ENCODE assay signal across 11 cellular contexts in genomic region chr4:139814285-139815015, GRCh38.
DNase-seq lines count a peak whose midpoint lies in the region; ATAC-seq and TF ChIP-seq lines count a peak whose summit lies in the region.
"Had no signal": no experiment of that assay in that cellular context is flagged by ENCODE, and none has a peak within 500 bp of the region (broad histone marks: within the 10 kb centered on the region; RNA-seq: fewer than 3 reads in every experiment).

No MANE protein-coding gene starts in this region.

- POLR2A ChIA-PET in OCI-LY7 (lab: Charles Lee) = no interaction called here

- H3K27me3 ChIP-seq in subcutaneous abdominal adipose tissue (ENCODE audit: control insufficient read depth in 5 of 5, insufficient read depth in 4 of 5, low read length in 5 of 5) = no peaks in the 10 kb centered on the region

- CTCF ChIA-PET in OCI-LY7 (lab: Charles Lee; ENCODE audit: unreplicated experiment) = no interaction called here

- no peak for TF ChIP-seq CTCF in OCI-LY7 (conservative IDR thresholded peaks at IDR 0.05; ENCODE audit: low read length)

- no peaks in the 10 kb centered on the region for H3K9me2 ChIP-seq in OCI-LY7 (ENCODE audit: insufficient read depth, low read length)

- intact Hi-C loops in OCI-LY7 (cut with micrococcal nuclease; ENCODE audit: unreplicated experiment) = no loop called here

- ATAC-seq in activated CD4-positive, CD25-positive, alpha-beta regulatory T cell treated with anti-CD3 and anti-CD28 coated beads, Interleukin-2, amount 50 U/mL, for 24 hours = no peak
- ATAC-seq in GM21737 (IDR thresholded peaks at IDR 0.05; ENCODE audit: unreplicated experiment) = no peak

- H3K79me2 ChIP-seq in OCI-LY7 (ENCODE audit: insufficient read depth, low read depth, low read length) = no peaks in the 10 kb centered on the region

- peak overlapping the region in 1 of 5 donors; percentile 45 for H3K9ac ChIP-seq in subcutaneous abdominal adipose tissue (ENCODE audit: low read length in 5 of 5)

- BruUV-seq in OCI-LY7 (replicated peaks; lab: Mats Ljungman, UMichigan) = no TSS peak

- H3K4me1 ChIP-seq in subcutaneous abdominal adipose tissue (ENCODE audit: control insufficient read depth in 5 of 5, insufficient read depth in 5 of 5, low read length in 5 of 5) (peaks cover 2 to 32% (median 28%) of the 10 kb centered on the region in 5 donors), OCI-LY7 (ENCODE audit: insufficient read depth, low read length, poor library complexity, severe bottlenecking) (no peaks in the 10 kb centered on the region)

- H3K27ac ChIP-seq in subcutaneous abdominal adipose tissue (ENCODE audit: low read depth, low read length) = peak overlapping the region; percentile 20
- no peak overlapping the region for H3K27ac ChIP-seq in OCI-LY7 (ENCODE audit: low read depth, low read length, poor library complexity, severe bottlenecking)
- H3K27ac ChIP-seq: 22Rv1 had no signal

- no peaks in the 10 kb centered on the region for H4K20me1 ChIP-seq in OCI-LY7 (ENCODE audit: insufficient read depth, low read length)

- H3K36me3 ChIP-seq in subcutaneous abdominal adipose tissue (ENCODE audit: control insufficient read depth in 5 of 5, insufficient read depth in 5 of 5, low read length in 5 of 5) (no peaks in the 10 kb centered on the region), OCI-LY7 (ENCODE audit: insufficient read depth, low read length) (no peaks in the 10 kb centered on the region)

- no peak overlapping the region for H2AFZ ChIP-seq in OCI-LY7 (ENCODE audit: low read length)

- no peak overlapping the region for H3K4me2 ChIP-seq in OCI-LY7 (ENCODE audit: low read length)

- peaks cover 3 to 8% (median 4%) of the 10 kb centered on the region in 5 donors for H3K9me3 ChIP-seq in subcutaneous abdominal adipose tissue (ENCODE audit: control insufficient read depth in 5 of 5, low read length in 5 of 5)
- no peaks in the 10 kb centered on the region for H3K9me3 ChIP-seq in OCI-LY7 (ENCODE audit: low read length)

- peak; percentile 6 for DNase-seq in DMS 273 (lab: John Stamatoyannopoulos, UW; ENCODE audit: unreplicated experiment)
- DNase-seq in DMS 273 treated with DMSO at 0.1 percent for 48 hours (lab: John Stamatoyannopoulos, UW) = no peak
- peak; percentile 87 for DNase-seq in amniotic epithelial cell (ENCODE audit: low read depth)
- peak; percentile 67 for DNase-seq in iris pigment epithelial cell (ENCODE audit: low read depth)
- DNase-seq in OCI-LY7 (ENCODE audit: low spot score) = no peak
- DNase-seq: amygdala, NCI-H1694 had no signal

- peak overlapping the region in 1 of 5 donors; percentile 20 for H3K4me3 ChIP-seq in subcutaneous abdominal adipose tissue (ENCODE audit: low read depth in 1 of 5, low read length in 5 of 5)
- no peak overlapping the region for H3K4me3 ChIP-seq in OCI-LY7 (ENCODE audit: low read depth, low read length, poor library complexity, severe bottlenecking)

Comparison
In these comparisons a context has a peak if more than half of its experiments do, and no peak if none do; other contexts are left out.
1. DNase-seq: peak in DMS 273 (single experiment), amniotic epithelial cell (single experiment) and iris pigment epithelial cell (single experiment); none in DMS 273 treated with DMSO at 0.1 percent for 48 hours (single experiment) and OCI-LY7 (single experiment).